Comparison of ENCODE assay signal across 1 cellular context in genomic region chr19:1410789-1411188, GRCh38.
TF ChIP-seq lines count a peak whose summit lies in the region.

No MANE protein-coding gene starts in this region.

TF ChIP-seq in H1, 55 proteins besides CTCF, POLR2A, EP300 and RAD21:
- TF ChIP-seq CTBP2 (IDR thresholded peaks at IDR 0.05; ENCODE audit: borderline replicate concordance, insufficient read depth, insufficient read length, low read length): no peak
- TF ChIP-seq TCF12 (IDR thresholded peaks at IDR 0.05; ENCODE audit: low read depth, low read length): no peak
- TF ChIP-seq CBX5 (IDR thresholded peaks at IDR 0.05; ENCODE audit: low read depth, low read length): no peak
- no peak for TF ChIP-seq JUND (IDR thresholded peaks at IDR 0.05; ENCODE audit: low read length)
- no peak for TF ChIP-seq HDAC6 (IDR thresholded peaks at IDR 0.05; ENCODE audit: low read depth, low read length)
- no peak for TF ChIP-seq GTF2F1 (IDR thresholded peaks at IDR 0.05; ENCODE audit: borderline replicate concordance, low read depth, low read length)
- no peak for TF ChIP-seq POU5F1 (IDR thresholded peaks at IDR 0.05; ENCODE audit: low read depth, low read length)
- no peak for TF ChIP-seq MAX (IDR thresholded peaks at IDR 0.05)
- TF ChIP-seq KDM4A (IDR thresholded peaks at IDR 0.05; ENCODE audit: low read depth, low read length, severe bottlenecking): no peak
- no peak for TF ChIP-seq BCL11A (IDR thresholded peaks at IDR 0.05; ENCODE audit: low read depth in 2 of 2, low read length in 2 of 2)
- TF ChIP-seq SUZ12 (IDR thresholded peaks at IDR 0.05; ENCODE audit: low read length): no peak
